18 cellular contexts compared by ENCODE assay signal in the genomic region with DNA sequence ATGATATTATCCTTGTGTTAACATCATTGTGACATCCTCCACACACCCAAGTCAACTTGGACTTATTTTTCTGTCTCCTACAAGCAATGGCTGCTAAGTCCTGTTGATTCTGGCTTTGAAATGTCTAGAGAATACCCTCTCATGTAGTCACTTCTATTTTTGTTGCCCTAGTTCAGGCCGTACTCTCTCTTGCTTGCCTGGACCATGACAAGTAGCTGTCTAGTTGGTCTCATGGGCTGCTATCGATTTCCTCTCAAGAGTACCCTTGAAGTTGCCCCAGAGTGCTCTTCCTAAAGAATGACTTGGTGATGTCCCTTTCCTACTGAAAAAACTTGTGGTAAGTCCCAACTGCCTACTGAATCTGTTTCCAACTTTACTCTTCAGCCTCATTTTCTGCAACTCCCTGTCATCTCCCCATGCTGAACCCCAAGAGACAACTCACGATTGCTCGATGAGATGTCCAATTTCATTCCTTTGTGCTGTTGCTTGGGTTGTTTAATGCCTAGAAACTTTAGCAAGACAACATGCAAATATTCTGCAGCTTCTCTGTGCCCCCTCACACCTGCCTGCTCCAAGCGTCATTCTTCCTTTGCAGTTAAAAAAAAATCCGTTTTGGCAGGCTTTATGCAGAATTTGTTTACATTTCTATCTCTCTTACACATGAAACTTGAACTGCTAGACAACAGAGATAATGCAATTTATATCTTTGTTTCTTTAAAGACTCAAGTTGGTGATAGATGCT. TPM values are rescaled to one million over a fixed set of nuclear protein-coding genes. Genes with fewer than 3 reads are reported as not detected.
DNase-seq lines count a peak whose midpoint lies in the region; ATAC-seq, FAIRE-seq and TF ChIP-seq lines count a peak whose summit lies in the region.
"Had no signal": no experiment of that assay in that cellular context is flagged by ENCODE, and none has a peak within 500 bp of the region (broad histone marks: within the 10 kb centered on the region; RNA-seq: fewer than 3 reads in every experiment).

No MANE protein-coding gene starts in this region.

- no peak overlapping the region for H3K4me3 Mint-ChIP-seq in activated naive CD8-positive, alpha-beta T cell treated with anti-CD3 and anti-CD28 coated beads for 36 hours
- peak overlapping the region; percentile 66 for H3K4me3 Mint-ChIP-seq in natural killer cell

- H3K4me1 ChIP-seq in gastroesophageal sphincter = no peaks in the 10 kb centered on the region
- H3K4me1 ChIP-seq: prostate gland, testis had no signal

- H3K36me3 Mint-ChIP-seq in activated naive CD8-positive, alpha-beta T cell treated with anti-CD3 and anti-CD28 coated beads for 36 hours = peaks cover 33% of the 10 kb centered on the region
- peaks cover 16% of the 10 kb centered on the region for H3K36me3 Mint-ChIP-seq in natural killer cell

- DNase-seq in NCI-H1105 treated with DMSO at 0.1 percent for 48 hours (lab: John Stamatoyannopoulos, UW) (peak; percentile 32), NCI-H1105 (lab: John Stamatoyannopoulos, UW) (no peak), natural killer cell (no peak), HTR-8/SVneo (ENCODE audit: insufficient read length, low spot score) (no peak), GM10248 (ENCODE audit: extremely low spot score) (no peak)
- DNase-seq in activated naive CD8-positive, alpha-beta T cell treated with anti-CD3 and anti-CD28 coated beads for 36 hours = no peak
- DNase-seq: activated CD4-positive, alpha-beta T cell treated with anti-CD3 and anti-CD28 coated beads for 1 hour; activated T-cell treated with anti-CD3 and anti-CD28 coated beads, Interleukin-2, amount 50 U/mL, for 1 hour; anterior cingulate cortex; NCI-H1930; NCI-H69; testis had no signal

- TF ChIP-seq CTCF in natural killer cell (IDR thresholded peaks at IDR 0.05) = no peak
- no peak for TF ChIP-seq CTCF in gastroesophageal sphincter (IDR thresholded peaks at IDR 0.05)
- no peak for TF ChIP-seq CTCF in GM10248 (IDR thresholded peaks at IDR 0.05; ENCODE audit: control extremely low read depth, extremely low read depth, low read depth, missing control alignments)

- no peak for FAIRE-seq in HTR-8/SVneo (lab: Jason Lieb, UNC)
- FAIRE-seq: G401.6 had no signal

- H3K27me3 Mint-ChIP-seq in activated naive CD8-positive, alpha-beta T cell treated with anti-CD3 and anti-CD28 coated beads for 36 hours = no peaks in the 10 kb centered on the region
- H3K27me3 Mint-ChIP-seq in natural killer cell (ENCODE audit: low read depth in 2 of 2) = no peaks in the 10 kb centered on the region

- no peak overlapping the region for H3K27ac ChIP-seq in gastroesophageal sphincter
- H3K27ac ChIP-seq: 22Rv1, coronary artery, prostate gland, testis had no signal

- no peaks in the 10 kb centered on the region for H3K27me3 ChIP-seq in gastroesophageal sphincter
- H3K27me3 ChIP-seq: testis had no signal

- intact Hi-C loops in natural killer cell (cut with micrococcal nuclease) = loop anchor here (5.0 kb wide), 2 partner anchors 105 to 130 kb away; no protein-coding TSS in a partner anchor

- TF ChIP-seq EP300 in gastroesophageal sphincter (IDR thresholded peaks at IDR 0.05) = no peak

- WGBS in gastroesophageal sphincter (ENCODE audit: low coverage in 1 of 2), 2 donors = 76 to 85% methylated on average over 4 to 6 of the region's 6 CpGs

- peak overlapping the region; percentile 83 for H3K27ac Mint-ChIP-seq in activated naive CD8-positive, alpha-beta T cell treated with anti-CD3 and anti-CD28 coated beads for 36 hours
- peak overlapping the region; percentile 93 to 96 for H3K27ac Mint-ChIP-seq in natural killer cell

- H3K9me3 Mint-ChIP-seq in activated naive CD8-positive, alpha-beta T cell treated with anti-CD3 and anti-CD28 coated beads for 36 hours = peaks cover 26% of the 10 kb centered on the region
- peaks cover 0 to 2% of the 10 kb centered on the region in 2 donors for H3K9me3 Mint-ChIP-seq in natural killer cell

- no peaks in the 10 kb centered on the region for H3K36me3 ChIP-seq in gastroesophageal sphincter
- H3K36me3 ChIP-seq: prostate gland had no signal

- peaks cover 65% of the 10 kb centered on the region for H3K4me1 Mint-ChIP-seq in activated naive CD8-positive, alpha-beta T cell treated with anti-CD3 and anti-CD28 coated beads for 36 hours
- peaks cover 80 to 81% of the 10 kb centered on the region in 2 donors for H3K4me1 Mint-ChIP-seq in natural killer cell

- CTCF ChIA-PET in GM10248 (lab: Yijun Ruan, JAX) = interaction anchor here (1.6 kb wide), 1 partner anchor 12 kb away, joined by 5 read pairs; no protein-coding TSS in a partner anchor

- H3K9me3 ChIP-seq in gastroesophageal sphincter = peaks cover 0 to 16% (median 0%) of the 10 kb centered on the region in 3 donors
- H3K9me3 ChIP-seq: prostate gland, testis had no signal

- TF ChIP-seq POLR2A in gastroesophageal sphincter (IDR thresholded peaks at IDR 0.05) = no peak

- POLR2A ChIA-PET in GM10248 (lab: Yijun Ruan, JAX) = no interaction called here

- ATAC-seq in natural killer cell (no peak), gastroesophageal sphincter (no peak)

- H3K4me3 ChIP-seq in GM08714 (ENCODE audit: low read length) (peak overlapping the region; percentile 27; the same call in 1 of the 2 replicates), gastroesophageal sphincter (no peak overlapping the region)
- H3K4me3 ChIP-seq: coronary artery, prostate gland, testis had no signal

RNA-seq across cellular contexts. Expression of gene CHST2, which starts 52.9 kb away (rescaled TPM):
- 10 to 100 TPM; 12.0 to 13.2 TPM for total RNA-seq in activated naive CD8-positive, alpha-beta T cell treated with anti-CD3 and anti-CD28 coated beads for 36 hours
- total RNA-seq in natural killer cell = 100 to 1,000 TPM in 1 of 3 donors, 10 to 100 TPM in 2; 74.6 to 113 (median 95.4) TPM
- total RNA-seq in gastroesophageal sphincter = 1 to 10 TPM; 1.6 to 9.8 (median 5.1) TPM

Comparison
In these comparisons a context has a peak if more than half of its experiments do, and no peak if none do; other contexts are left out.
1. RNA of gene CHST2, which starts 52.9 kb away (total RNA-seq): 74.6 to 113 TPM in natural killer cell; 12.0 to 13.2 TPM in activated naive CD8-positive, alpha-beta T cell treated with anti-CD3 and anti-CD28 coated beads for 36 hours and 1.6 to 9.8 TPM in gastroesophageal sphincter; every median in the first group is over 4 times any median in the second.